ENCODE assay signal across 22 cellular contexts in genomic region chr22:24159650-24160049, GRCh38. TPM values are rescaled to one million over a fixed set of nuclear protein-coding genes. Genes with fewer than 3 reads are reported as not detected.
DNase-seq lines count a peak whose midpoint lies in the region; ATAC-seq and TF ChIP-seq lines count a peak whose summit lies in the region.
"Had no signal": no experiment of that assay in that cellular context is flagged by ENCODE, and none has a peak within 500 bp of the region (broad histone marks: within the 10 kb centered on the region; RNA-seq: fewer than 3 reads in every experiment).

No MANE protein-coding gene starts in this region.

- TF ChIP-seq CTCF in Loucy (conservative IDR thresholded peaks at IDR 0.05; ENCODE audit: low read length) (no peak), upper lobe of left lung (IDR thresholded peaks at IDR 0.05) (no peak), ovary (IDR thresholded peaks at IDR 0.05) (no peak)

- TF ChIP-seq POLR2A in upper lobe of left lung (IDR thresholded peaks at IDR 0.05) (no peak), ovary (IDR thresholded peaks at IDR 0.05) (no peak)

- ATAC-seq in Right ventricle myocardium superior (ENCODE audit: poor library complexity) (no peak), left cardiac atrium (no peak), upper lobe of left lung (ENCODE audit: low FRiP score in 2 of 2) (no peak)

- peak overlapping the region; percentile 86 for H3K4me2 ChIP-seq in Loucy (ENCODE audit: low read depth, low read length, poor library complexity, severe bottlenecking)

- H3K9me2 ChIP-seq in Loucy (replicated peaks; ENCODE audit: low read depth, low read length), result no peaks in the 10 kb centered on the region

- H3K79me2 ChIP-seq in Loucy (ENCODE audit: insufficient read depth, low read length), result peaks cover 80% of the 10 kb centered on the region

- 52 to 67% methylated on average over 1 to 2 of the region's 2 CpGs for WGBS in upper lobe of left lung, 2 donors
- WGBS in ovary, 3 donors, result 82 to 85% (median 83%) methylated on average over 2 of the region's 2 CpGs

- no peaks in the 10 kb centered on the region for H3K9me3 ChIP-seq in Loucy (ENCODE audit: insufficient read depth, low read depth, low read length)
- no peaks in the 10 kb centered on the region for H3K9me3 ChIP-seq in iPS-15b (ENCODE audit: control insufficient read depth, insufficient read depth, low read length)
- no peaks in the 10 kb centered on the region for H3K9me3 ChIP-seq in upper lobe of left lung
- no peaks in the 10 kb centered on the region for H3K9me3 ChIP-seq in ovary
- H3K9me3 ChIP-seq: BE2C, vagina had no signal

- H2AFZ ChIP-seq in Loucy (ENCODE audit: low read length), result no peak overlapping the region
- H2AFZ ChIP-seq: GM23248 had no signal

- TF ChIP-seq EP300 in upper lobe of left lung (IDR thresholded peaks at IDR 0.05) (no peak), ovary (IDR thresholded peaks at IDR 0.05) (no peak)

- H3K4me3 ChIP-seq in Loucy (ENCODE audit: low read length, poor library complexity, severe bottlenecking) (peak overlapping the region; percentile 25), iPS-15b (ENCODE audit: low read depth, low read length) (no peak overlapping the region), upper lobe of left lung (no peak overlapping the region), ovary (no peak overlapping the region)
- H3K4me3 ChIP-seq: GM23248, SK-N-MC, skin epidermis, vagina had no signal

- no peaks in the 10 kb centered on the region for H3K27me3 ChIP-seq in Loucy (ENCODE audit: insufficient read depth, low read length, poor library complexity, severe bottlenecking)
- H3K27me3 ChIP-seq in iPS-15b (ENCODE audit: control insufficient read depth, insufficient read depth, low read length), result no peaks in the 10 kb centered on the region
- H3K27me3 ChIP-seq in upper lobe of left lung, result no peaks in the 10 kb centered on the region
- H3K27me3 ChIP-seq in ovary, result no peaks in the 10 kb centered on the region
- H3K27me3 ChIP-seq: BE2C, vagina had no signal

- intact Hi-C loops in Right ventricle myocardium superior (cut with DNase I) (no loop called here), left cardiac atrium (cut with DNase I) (loop anchor here in 1 of 2 donors (5.0 kb wide), 1 partner anchor 52 kb away; no protein-coding TSS in a partner anchor), ovary (cut with DNase I) (loop anchor here in 2 of 4 donors (5.0 to 10.0 kb wide), 2 partner anchors 52 to 55 kb away; no protein-coding TSS in a partner anchor)

- peaks cover 50% of the 10 kb centered on the region for H3K4me1 ChIP-seq in Loucy (ENCODE audit: insufficient read depth, low read length, poor library complexity, severe bottlenecking)
- H3K4me1 ChIP-seq in iPS-15b (ENCODE audit: control insufficient read depth, insufficient read depth, low read length), result peaks cover 6% of the 10 kb centered on the region
- peaks cover 46 to 82% (median 69%) of the 10 kb centered on the region in 4 donors for H3K4me1 ChIP-seq in upper lobe of left lung
- H3K4me1 ChIP-seq in ovary (ENCODE audit: insufficient read depth), result peaks cover 13% of the 10 kb centered on the region

- H4K20me1 ChIP-seq in Loucy (ENCODE audit: insufficient read depth, low read length, poor library complexity, severe bottlenecking), result peaks cover 63% of the 10 kb centered on the region

- peaks cover 3% of the 10 kb centered on the region; the same call in 1 of the 2 replicates for H3F3A ChIP-seq in Loucy (ENCODE audit: low read depth)

- H3K27ac ChIP-seq in upper lobe of left lung (peak overlapping the region; percentile 6 to 90 (median 58)), ovary (no peak overlapping the region)
- H3K27ac ChIP-seq: GM23248, SK-N-MC, vagina had no signal

- H3K9ac ChIP-seq in Loucy (ENCODE audit: low read depth, low read length, poor library complexity, severe bottlenecking) (peak overlapping the region; percentile 81), iPS-15b (ENCODE audit: low read depth, low read length) (peak overlapping the region; percentile 12)
- H3K9ac ChIP-seq: GM23248 had no signal

- DNase-seq in Right ventricle myocardium superior (peak; percentile 59), left cardiac atrium (no peak), upper lobe of left lung (peak in 1 of 2 donors; percentile 70), NCI-H526 treated with DMSO at 0.1 percent for 48 hours (lab: John Stamatoyannopoulos, UW) (no peak), mesenteric fat pad (ENCODE audit: low spot score) (no peak), ovary (no peak)
- DNase-seq: activated CD4-positive, alpha-beta T cell treated with anti-CD3 and anti-CD28 coated beads, Interleukin-2, amount 50 U/mL, for 48 hours; anterior cingulate cortex; BE2C; DND-41; foreskin melanocyte; GM23248; mesendoderm; NCI-H1930; NCI-H524 treated with DMSO at 0.1 percent for 48 hours; occipital lobe; stimulated activated naive CD4-positive, alpha-beta T cell had no signal

- H3K36me3 ChIP-seq in Loucy (ENCODE audit: insufficient read depth, low read length), result peaks cover 38% of the 10 kb centered on the region; the same call in 1 of the 2 replicates
- peaks cover 13% of the 10 kb centered on the region for H3K36me3 ChIP-seq in iPS-15b (ENCODE audit: control insufficient read depth, insufficient read depth, low read length)
- H3K36me3 ChIP-seq in upper lobe of left lung, result peaks cover 0 to 21% (median 8%) of the 10 kb centered on the region in 4 donors
- no peaks in the 10 kb centered on the region for H3K36me3 ChIP-seq in ovary

RNA-seq across cellular contexts. Expression of gene SUSD2, which starts 21.6 kb away (rescaled TPM):
- total RNA-seq in Right ventricle myocardium superior, result 2.6 TPM
- total RNA-seq in left cardiac atrium, result 1 to 10 TPM; 7.5 to 7.7 TPM
- total RNA-seq in upper lobe of left lung, result 100 to 1,000 TPM; 191 to 645 (median 348) TPM
- total RNA-seq in mesenteric fat pad, result 5.9 TPM
- 1 to 10 TPM in 5 of 7 donors, under 1 TPM in 2; 0.45 to 4.1 (median 2.6) TPM for total RNA-seq in ovary
- 1 to 10 TPM; 1.7 to 2.9 TPM for polyA plus RNA-seq in ovary
- total RNA-seq: GM23248, occipital lobe had no signal

Comparison
In these comparisons a context has a peak if more than half of its experiments do, and no peak if none do; other contexts are left out.
1. H3K27ac ChIP-seq: peak in upper lobe of left lung (4 of 4); none in ovary (0 of 2).
2. RNA of gene SUSD2, which starts 21.6 kb away (total RNA-seq): 191 to 645 TPM in upper lobe of left lung; 7.5 to 7.7 TPM in left cardiac atrium, 5.9 TPM in mesenteric fat pad (single experiment), 2.6 TPM in Right ventricle myocardium superior (single experiment) and 0.45 to 4.1 TPM in ovary; every median in the first group is over 10 times any median in the second.